20 cellular contexts compared by ENCODE assay signal in genomic region chr13:94233831-94234230, GRCh38.
"Had no signal": no experiment of that assay in that cellular context is flagged by ENCODE, and none has a peak within 500 bp of the region (broad histone marks: within the 10 kb centered on the region; RNA-seq: fewer than 3 reads in every experiment).

No MANE protein-coding gene starts in this region.

- H3K4me3 ChIP-seq: body of pancreas, gastroesophageal sphincter, heart right ventricle, psoas muscle, right lobe of liver, stomach, testis, upper lobe of left lung had no signal

- H3K4me1 ChIP-seq: gastroesophageal sphincter, psoas muscle, stomach, testis, upper lobe of left lung had no signal

- H3K27ac Mint-ChIP-seq: activated CD8-positive, alpha-beta T cell treated with anti-CD3 and anti-CD28 coated beads for 36 hours; activated naive CD4-positive, alpha-beta T cell treated with anti-CD3 and anti-CD28 coated beads, Interleukin-2, amount 50 U/mL, for 24 hours; dendritic cell treated with granulocyte-macrophage colony-stimulating factor and Interleukin-4, amounts not matched to agents 40 ng/mL and 50 ng/mL, for 4 days; effector memory CD8-positive, alpha-beta T cell; memory B cell; natural killer cell treated with Interleukin-12 subunit alpha and Interleukin-12 subunit beta and Interleukin-15 and Interleukin-18, amount 100 ng/mL, for 72 hours had no signal

- H3K9me3 Mint-ChIP-seq: activated CD8-positive, alpha-beta T cell treated with anti-CD3 and anti-CD28 coated beads for 36 hours; activated naive CD4-positive, alpha-beta T cell treated with anti-CD3 and anti-CD28 coated beads, Interleukin-2, amount 50 U/mL, for 24 hours; activated T-cell treated with anti-CD3 and anti-CD28 coated beads, Interleukin-2, amount 50 U/mL, for 4 hours; dendritic cell treated with granulocyte-macrophage colony-stimulating factor and Interleukin-4, amounts not matched to agents 40 ng/mL and 50 ng/mL, for 4 days; effector memory CD8-positive, alpha-beta T cell; natural killer cell treated with Interleukin-12 subunit alpha and Interleukin-12 subunit beta and Interleukin-15 and Interleukin-18, amount 100 ng/mL, for 72 hours had no signal

- DNase-seq: activated CD4-positive, alpha-beta T cell treated with anti-CD3 and anti-CD28 coated beads for 48 hours; activated CD8-positive, alpha-beta T cell treated with anti-CD3 and anti-CD28 coated beads for 36 hours; activated effector memory CD4-positive, alpha-beta T cell treated with anti-CD3 and anti-CD28 coated beads, Interleukin-2, amount 50 U/mL, for 16 hours; activated T-cell treated with anti-CD3 and anti-CD28 coated beads, Interleukin-2, amount 50 U/mL, for 4 hours; effector memory CD8-positive, alpha-beta T cell; right lobe of liver; stimulated activated CD4-positive, alpha-beta T cell treated with anti-CD3 and anti-CD28 coated beads, Interleukin-12 subunit alpha, Interleukin-12 subunit beta, amount 100 ng/mL, for 4 hours; stimulated activated CD4-positive, alpha-beta T cell treated with anti-CD3 and anti-CD28 coated beads, Interleukin-2, amount 100 ng/mL, for 24 hours; stomach; T-helper 2 cell; testis; upper lobe of left lung had no signal

- H3K36me3 Mint-ChIP-seq: activated naive CD4-positive, alpha-beta T cell treated with anti-CD3 and anti-CD28 coated beads, Interleukin-2, amount 50 U/mL, for 24 hours; memory B cell; natural killer cell treated with Interleukin-12 subunit alpha and Interleukin-12 subunit beta and Interleukin-15 and Interleukin-18, amount 100 ng/mL, for 72 hours had no signal

- H3K27me3 Mint-ChIP-seq: activated CD8-positive, alpha-beta T cell treated with anti-CD3 and anti-CD28 coated beads for 36 hours; activated naive CD4-positive, alpha-beta T cell treated with anti-CD3 and anti-CD28 coated beads, Interleukin-2, amount 50 U/mL, for 24 hours; memory B cell had no signal

- H3K27ac ChIP-seq: body of pancreas, gastroesophageal sphincter, psoas muscle, right lobe of liver, stomach, testis, upper lobe of left lung had no signal

- ATAC-seq: activated CD8-positive, alpha-beta T cell treated with anti-CD3 and anti-CD28 coated beads for 36 hours; activated T-cell treated with anti-CD3 and anti-CD28 coated beads, Interleukin-2, amount 50 U/mL, for 4 hours; body of pancreas; effector memory CD8-positive, alpha-beta T cell; natural killer cell treated with Interleukin-12 subunit alpha and Interleukin-12 subunit beta and Interleukin-15 and Interleukin-18, amount 100 ng/mL, for 72 hours had no signal

- H3K36me3 ChIP-seq: gastroesophageal sphincter, heart right ventricle, right lobe of liver, stomach, upper lobe of left lung had no signal

- H3K9me3 ChIP-seq: body of pancreas, gastroesophageal sphincter, heart right ventricle, psoas muscle, right lobe of liver, stomach, testis, upper lobe of left lung had no signal

- H3K4me3 Mint-ChIP-seq: activated CD8-positive, alpha-beta T cell treated with anti-CD3 and anti-CD28 coated beads for 36 hours; activated naive CD4-positive, alpha-beta T cell treated with anti-CD3 and anti-CD28 coated beads, Interleukin-2, amount 50 U/mL, for 24 hours; activated T-cell treated with anti-CD3 and anti-CD28 coated beads, Interleukin-2, amount 50 U/mL, for 4 hours; dendritic cell treated with granulocyte-macrophage colony-stimulating factor and Interleukin-4, amounts not matched to agents 40 ng/mL and 50 ng/mL, for 4 days; effector memory CD8-positive, alpha-beta T cell; memory B cell; natural killer cell treated with Interleukin-12 subunit alpha and Interleukin-12 subunit beta and Interleukin-15 and Interleukin-18, amount 100 ng/mL, for 72 hours had no signal

- H3K27me3 ChIP-seq: body of pancreas, gastroesophageal sphincter, heart right ventricle, right lobe of liver, stomach, testis, upper lobe of left lung had no signal
